ENCODE assay signal across 8 cellular contexts in the genomic region with DNA sequence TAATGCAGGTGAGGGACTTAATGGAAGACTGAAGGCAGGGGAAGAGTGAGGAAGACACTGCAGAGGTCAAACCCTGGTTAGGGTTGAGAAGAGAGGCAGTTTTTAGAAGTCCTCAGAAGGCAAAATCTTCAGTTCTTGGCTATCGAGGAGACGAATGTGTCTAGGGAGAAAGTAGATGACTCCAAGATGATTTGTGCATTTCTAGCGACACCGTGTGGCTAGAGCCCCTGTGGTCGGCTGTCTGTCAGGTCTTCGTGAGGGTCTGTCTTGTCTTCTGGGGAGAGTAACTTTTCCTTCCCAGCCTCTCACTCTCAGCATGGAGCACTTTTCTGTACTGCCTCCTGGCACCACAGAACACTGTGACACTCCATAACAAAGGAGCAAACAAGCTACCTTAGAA.
DNase-seq lines count a peak whose midpoint lies in the region; ATAC-seq lines count a peak whose summit lies in the region.

No MANE protein-coding gene starts in this region.

- peaks cover 0 to 2% of the 10 kb centered on the region in 2 donors for H3K9me3 Mint-ChIP-seq in activated T-cell treated with anti-CD3 and anti-CD28 coated beads, Interleukin-2, amount 50 U/mL, for 72 hours
- H3K9me3 Mint-ChIP-seq in activated T-cell treated with anti-CD3 and anti-CD28 coated beads, Interleukin-2, amount 50 U/mL, for 4 hours = peaks cover 2% of the 10 kb centered on the region
- no peaks in the 10 kb centered on the region for H3K9me3 Mint-ChIP-seq in activated naive CD8-positive, alpha-beta T cell treated with anti-CD3 and anti-CD28 coated beads for 36 hours

- peak; percentile 3 to 11 for DNase-seq in activated T-cell treated with anti-CD3 and anti-CD28 coated beads, Interleukin-2, amount 50 U/mL, for 72 hours
- no peak for DNase-seq in activated T-cell treated with anti-CD3 and anti-CD28 coated beads, Interleukin-2, amount 50 U/mL, for 4 hours
- DNase-seq in KG1 (lab: John Stamatoyannopoulos, UW) (peak; percentile 16), left lobe of liver (ENCODE audit: low spot score) (no peak)
- peak; percentile 6 for DNase-seq in activated naive CD8-positive, alpha-beta T cell treated with anti-CD3 and anti-CD28 coated beads for 36 hours
- no peak for DNase-seq in stimulated activated naive CD4-positive, alpha-beta T cell (lab: John Stamatoyannopoulos, UW)

- H3K36me3 Mint-ChIP-seq in activated T-cell treated with anti-CD3 and anti-CD28 coated beads, Interleukin-2, amount 50 U/mL, for 72 hours (ENCODE audit: insufficient read depth in 2 of 2) = no peaks in the 10 kb centered on the region
- no peaks in the 10 kb centered on the region for H3K36me3 Mint-ChIP-seq in activated T-cell treated with anti-CD3 and anti-CD28 coated beads, Interleukin-2, amount 50 U/mL, for 4 hours (ENCODE audit: insufficient read depth)
- no peaks in the 10 kb centered on the region for H3K36me3 Mint-ChIP-seq in activated naive CD8-positive, alpha-beta T cell treated with anti-CD3 and anti-CD28 coated beads for 36 hours

- ATAC-seq in activated T-cell treated with anti-CD3 and anti-CD28 coated beads, Interleukin-2, amount 50 U/mL, for 72 hours (replicated peaks in 1 of 2) = no peak
- ATAC-seq in activated T-cell treated with anti-CD3 and anti-CD28 coated beads, Interleukin-2, amount 50 U/mL, for 4 hours = no peak
- ATAC-seq in left lobe of liver (peak; percentile 49), GM19023 (IDR thresholded peaks at IDR 0.05; ENCODE audit: unreplicated experiment) (no peak), HG02885 (IDR thresholded peaks at IDR 0.05; ENCODE audit: poor library complexity, unreplicated experiment) (no peak)

- H3K4me3 Mint-ChIP-seq in activated T-cell treated with anti-CD3 and anti-CD28 coated beads, Interleukin-2, amount 50 U/mL, for 72 hours = no peak overlapping the region
- no peak overlapping the region for H3K4me3 Mint-ChIP-seq in activated T-cell treated with anti-CD3 and anti-CD28 coated beads, Interleukin-2, amount 50 U/mL, for 4 hours
- no peak overlapping the region for H3K4me3 Mint-ChIP-seq in activated naive CD8-positive, alpha-beta T cell treated with anti-CD3 and anti-CD28 coated beads for 36 hours

- H3K27ac Mint-ChIP-seq in activated T-cell treated with anti-CD3 and anti-CD28 coated beads, Interleukin-2, amount 50 U/mL, for 72 hours = no peak overlapping the region
- no peak overlapping the region for H3K27ac Mint-ChIP-seq in activated naive CD8-positive, alpha-beta T cell treated with anti-CD3 and anti-CD28 coated beads for 36 hours

- H3K27me3 Mint-ChIP-seq in activated T-cell treated with anti-CD3 and anti-CD28 coated beads, Interleukin-2, amount 50 U/mL, for 72 hours (ENCODE audit: low read depth) = peaks cover 10% of the 10 kb centered on the region
- H3K27me3 Mint-ChIP-seq in activated T-cell treated with anti-CD3 and anti-CD28 coated beads, Interleukin-2, amount 50 U/mL, for 4 hours (ENCODE audit: low read depth) = peaks cover 2% of the 10 kb centered on the region
- peaks cover 13% of the 10 kb centered on the region for H3K27me3 Mint-ChIP-seq in activated naive CD8-positive, alpha-beta T cell treated with anti-CD3 and anti-CD28 coated beads for 36 hours

- H3K4me1 Mint-ChIP-seq in activated T-cell treated with anti-CD3 and anti-CD28 coated beads, Interleukin-2, amount 50 U/mL, for 72 hours (ENCODE audit: low read depth) = no peaks in the 10 kb centered on the region
- H3K4me1 Mint-ChIP-seq in activated T-cell treated with anti-CD3 and anti-CD28 coated beads, Interleukin-2, amount 50 U/mL, for 4 hours (ENCODE audit: low read depth) = no peaks in the 10 kb centered on the region
- no peaks in the 10 kb centered on the region for H3K4me1 Mint-ChIP-seq in activated naive CD8-positive, alpha-beta T cell treated with anti-CD3 and anti-CD28 coated beads for 36 hours

Comparison
In these comparisons a context has a peak if more than half of its experiments do, and no peak if none do; other contexts are left out.
1. DNase-seq: peak in activated T-cell treated with anti-CD3 and anti-CD28 coated beads, Interleukin-2, amount 50 U/mL, for 72 hours (2 of 2), KG1 (single experiment) and activated naive CD8-positive, alpha-beta T cell treated with anti-CD3 and anti-CD28 coated beads for 36 hours (single experiment); none in activated T-cell treated with anti-CD3 and anti-CD28 coated beads, Interleukin-2, amount 50 U/mL, for 4 hours (single experiment), left lobe of liver (single experiment) and stimulated activated naive CD4-positive, alpha-beta T cell (0 of 6).